ENCODE assay signal across 23 cellular contexts in genomic region chr4:110073045-110073845, GRCh38.
A peak's percentile ranks its signal among the peaks of the same experiment; 100 is the strongest.
DNase-seq lines count a peak whose midpoint lies in the region; ATAC-seq and TF ChIP-seq lines count a peak whose summit lies in the region.
"Had no signal": no experiment of that assay in that cellular context is flagged by ENCODE, and none has a peak within 500 bp of the region (broad histone marks: within the 10 kb centered on the region; RNA-seq: fewer than 3 reads in every experiment).

No MANE protein-coding gene starts in this region.

- H3K4me1 Mint-ChIP-seq in brain (peaks cover 39% of the 10 kb centered on the region), osteocyte (ENCODE audit: unreplicated experiment) (peaks cover 27% of the 10 kb centered on the region), glutamatergic neuron (ENCODE audit: low read depth, unreplicated experiment) (no peaks in the 10 kb centered on the region)

- no peaks in the 10 kb centered on the region for H3K36me3 ChIP-seq in left ventricle myocardium inferior
- H3K36me3 ChIP-seq: left lung had no signal

- H3K27me3 Mint-ChIP-seq in brain: no peaks in the 10 kb centered on the region
- H3K27me3 Mint-ChIP-seq in osteocyte (ENCODE audit: unreplicated experiment): no peaks in the 10 kb centered on the region
- no peaks in the 10 kb centered on the region for H3K27me3 Mint-ChIP-seq in glutamatergic neuron (ENCODE audit: unreplicated experiment)
- H3K27me3 Mint-ChIP-seq: activated CD4-positive, alpha-beta T cell treated with anti-CD3 and anti-CD28 coated beads for 36 hours; stimulated activated naive CD8-positive, alpha-beta T cell treated with anti-CD3 and anti-CD28 coated beads, Interleukin-15, Interleukin-2, amounts not matched to agents 100 ng/mL and 50 ng/mL, for 24 hours; type B pancreatic cell had no signal

- H3K36me3 Mint-ChIP-seq in brain (peaks cover 46% of the 10 kb centered on the region), osteocyte (ENCODE audit: unreplicated experiment) (no peaks in the 10 kb centered on the region), glutamatergic neuron (ENCODE audit: unreplicated experiment) (no peaks in the 10 kb centered on the region)

- DNase-seq in NCI-H226: peak; percentile 26
- DNase-seq in left ventricle myocardium inferior: peak; percentile 29
- no peak for DNase-seq in osteocyte (ENCODE audit: extremely low spot score, unreplicated experiment)
- no peak for DNase-seq in HCEC 1CT
- no peak for DNase-seq in glutamatergic neuron
- no peak for DNase-seq in HK-2 (ENCODE audit: unreplicated experiment)
- DNase-seq: activated CD4-positive, alpha-beta T cell treated with anti-CD3 and anti-CD28 coated beads for 36 hours; activated T-cell treated with anti-CD3 and anti-CD28 coated beads, Interleukin-2, amount 50 U/mL, for 4 hours; head of caudate nucleus; KG1; left lung; MM.1S; mucosa of descending colon; NCI-H1417; NCI-H510A; SIG-M5; T-helper 1 cell had no signal

- TF ChIP-seq CTCF in brain (conservative IDR thresholded peaks at IDR 0.05): no peak
- no peak for TF ChIP-seq CTCF in left ventricle myocardium inferior (IDR thresholded peaks at IDR 0.05; ENCODE audit: borderline replicate concordance)
- no peak for TF ChIP-seq CTCF in osteocyte (IDR thresholded peaks at IDR 0.05)
- TF ChIP-seq CTCF in glutamatergic neuron (IDR thresholded peaks at IDR 0.05; ENCODE audit: partially characterized antibody, unreplicated experiment): no peak

- H3K9me3 Mint-ChIP-seq in brain (peaks cover 8 to 12% (median 9%) of the 10 kb centered on the region in 5 experiments), osteocyte (ENCODE audit: unreplicated experiment) (peaks cover 6% of the 10 kb centered on the region), glutamatergic neuron (ENCODE audit: unreplicated experiment) (peaks cover 4% of the 10 kb centered on the region)
- H3K9me3 Mint-ChIP-seq: activated T-cell treated with anti-CD3 and anti-CD28 coated beads, Interleukin-2, amount 50 U/mL, for 4 hours had no signal

- ATAC-seq in GM21367 (IDR thresholded peaks at IDR 0.05; ENCODE audit: unreplicated experiment): no peak
- ATAC-seq: activated CD4-positive, alpha-beta T cell treated with anti-CD3 and anti-CD28 coated beads for 36 hours; activated T-cell treated with anti-CD3 and anti-CD28 coated beads, Interleukin-2, amount 50 U/mL, for 4 hours; left lung had no signal

- no peak overlapping the region for H3K4me3 Mint-ChIP-seq in brain
- H3K4me3 Mint-ChIP-seq in osteocyte (ENCODE audit: unreplicated experiment): no peak overlapping the region
- no peak overlapping the region for H3K4me3 Mint-ChIP-seq in glutamatergic neuron (ENCODE audit: unreplicated experiment)
- H3K4me3 Mint-ChIP-seq: activated CD4-positive, alpha-beta T cell treated with anti-CD3 and anti-CD28 coated beads for 36 hours; activated T-cell treated with anti-CD3 and anti-CD28 coated beads, Interleukin-2, amount 50 U/mL, for 4 hours; neural crest cell; stimulated activated naive CD8-positive, alpha-beta T cell treated with anti-CD3 and anti-CD28 coated beads, Interleukin-15, Interleukin-2, amounts not matched to agents 100 ng/mL and 50 ng/mL, for 24 hours; type B pancreatic cell had no signal

- no peaks in the 10 kb centered on the region for H3K27me3 ChIP-seq in left ventricle myocardium inferior (ENCODE audit: low read depth)
- H3K27me3 ChIP-seq: dorsolateral prefrontal cortex, left lung had no signal

- H3K27ac ChIP-seq in left ventricle myocardium inferior (replicated peaks): no peak overlapping the region
- H3K27ac ChIP-seq: dorsolateral prefrontal cortex, left lung had no signal

- H3K27ac Mint-ChIP-seq in brain: peak overlapping the region in 3 of 5 experiments; percentile 20 to 87 (median 32)
- H3K27ac Mint-ChIP-seq in osteocyte (ENCODE audit: unreplicated experiment): peak overlapping the region; percentile 70
- no peak overlapping the region for H3K27ac Mint-ChIP-seq in glutamatergic neuron (ENCODE audit: unreplicated experiment)
- H3K27ac Mint-ChIP-seq: activated CD4-positive, alpha-beta T cell treated with anti-CD3 and anti-CD28 coated beads for 36 hours; stimulated activated naive CD8-positive, alpha-beta T cell treated with anti-CD3 and anti-CD28 coated beads, Interleukin-15, Interleukin-2, amounts not matched to agents 100 ng/mL and 50 ng/mL, for 24 hours; type B pancreatic cell had no signal

- no peak overlapping the region for H3K4me3 ChIP-seq in left ventricle myocardium inferior
- H3K4me3 ChIP-seq: dorsolateral prefrontal cortex, left lung, mucosa of descending colon had no signal

- intact Hi-C loops in left ventricle myocardium inferior (cut with micrococcal nuclease): no loop called here

- no peaks in the 10 kb centered on the region for H3K9me3 ChIP-seq in left ventricle myocardium inferior (replicated peaks)
- H3K9me3 ChIP-seq: left lung, mucosa of descending colon had no signal

- H3K4me1 ChIP-seq in left ventricle myocardium inferior: peaks cover 20% of the 10 kb centered on the region

Comparison
In these comparisons a context has a peak if more than half of its experiments do, and no peak if none do; other contexts are left out.
1. DNase-seq: peak in NCI-H226 (single experiment) and left ventricle myocardium inferior (single experiment); none in osteocyte (single experiment), HCEC 1CT (single experiment), glutamatergic neuron (single experiment) and HK-2 (single experiment).